Comparison of ENCODE assay signal across 13 cellular contexts in genomic region chr12:88453323-88453722, GRCh38.
"Had no signal": no experiment of that assay in that cellular context is flagged by ENCODE, and none has a peak within 500 bp of the region (broad histone marks: within the 10 kb centered on the region; RNA-seq: fewer than 3 reads in every experiment).

No MANE protein-coding gene starts in this region.

- H3K9me3 Mint-ChIP-seq: activated naive CD4-positive, alpha-beta T cell treated with anti-CD3 and anti-CD28 coated beads for 36 hours had no signal

- H3K4me3 ChIP-seq: dorsolateral prefrontal cortex, esophagus squamous epithelium, hepatocyte, neural progenitor cell, smooth muscle cell, transverse colon had no signal

- DNase-seq: activated CD4-positive, alpha-beta T cell treated with anti-CD3 and anti-CD28 coated beads for 4 hours; activated CD8-positive, alpha-beta memory T cell treated with anti-CD3 and anti-CD28 coated beads for 24 hours; activated naive CD4-positive, alpha-beta T cell treated with anti-CD3 and anti-CD28 coated beads for 36 hours; dorsolateral prefrontal cortex; esophagus squamous epithelium; mesendoderm; retina; T-helper 1 cell; transverse colon had no signal

- H3K27ac ChIP-seq: esophagus squamous epithelium, hepatocyte, neural progenitor cell, parathyroid adenoma, transverse colon had no signal

- H3K4me1 ChIP-seq: parathyroid adenoma, transverse colon had no signal

- H3K36me3 ChIP-seq: esophagus squamous epithelium, neural progenitor cell, transverse colon had no signal

- H3K9ac ChIP-seq: neural progenitor cell, parathyroid adenoma had no signal

- H3K27me3 ChIP-seq: dorsolateral prefrontal cortex, hepatocyte, neural progenitor cell, transverse colon had no signal

- H3K27ac Mint-ChIP-seq: activated naive CD4-positive, alpha-beta T cell treated with anti-CD3 and anti-CD28 coated beads for 36 hours; neural progenitor cell had no signal

- H3K9me3 ChIP-seq: esophagus squamous epithelium, transverse colon had no signal

- H3K79me2 ChIP-seq: hepatocyte, parathyroid adenoma had no signal

- H2AFZ ChIP-seq: hepatocyte, neural progenitor cell, parathyroid adenoma had no signal

- H3K4me3 Mint-ChIP-seq: activated naive CD4-positive, alpha-beta T cell treated with anti-CD3 and anti-CD28 coated beads for 36 hours; neural progenitor cell had no signal

- H3K4me2 ChIP-seq: hepatocyte, neural progenitor cell, smooth muscle cell had no signal
